6 cellular contexts compared by ENCODE assay signal in genomic region chr2:105677901-105678300, GRCh38.
"Had no signal": no experiment of that assay in that cellular context is flagged by ENCODE, and none has a peak within 500 bp of the region (broad histone marks: within the 10 kb centered on the region; RNA-seq: fewer than 3 reads in every experiment).

No MANE protein-coding gene starts in this region.

- H3K4me3 Mint-ChIP-seq: IgD-negative memory B cell had no signal

- H3K4me1 Mint-ChIP-seq: IgD-negative memory B cell had no signal

- ATAC-seq: HepG2, K562 had no signal

- H3K27ac ChIP-seq: HL-60 had no signal

- H3K4me3 ChIP-seq: K562 had no signal

- DNase-seq: IMR-90, KBM-7 had no signal
